8 cellular contexts compared by ENCODE assay signal in genomic region chr14:74302160-74302628, GRCh38. TPM values are rescaled to one million over a fixed set of nuclear protein-coding genes. Genes with fewer than 3 reads are reported as not detected.
A peak's percentile ranks its signal among the peaks of the same experiment; 100 is the strongest.
DNase-seq lines count a peak whose midpoint lies in the region; ATAC-seq and TF ChIP-seq lines count a peak whose summit lies in the region.

No MANE protein-coding gene starts in this region.

- no peaks in the 10 kb centered on the region for H3K9me2 ChIP-seq in GM23338 (ENCODE audit: insufficient read depth)

- H3K36me3 Mint-ChIP-seq in GM23338 (ENCODE audit: low read depth), result peaks cover 27% of the 10 kb centered on the region
- H3K36me3 Mint-ChIP-seq in WTC11, result peaks cover 24% of the 10 kb centered on the region
- peaks cover 13% of the 10 kb centered on the region for H3K36me3 Mint-ChIP-seq in natural killer cell treated with Interleukin-12 subunit alpha and Interleukin-12 subunit beta and Interleukin-15 and Interleukin-18, amount 100 ng/mL, for 72 hours

- H3K4me3 Mint-ChIP-seq in GM23338, result peak overlapping the region; percentile 95
- H3K4me3 Mint-ChIP-seq in WTC11, result peak overlapping the region; percentile 96
- peak overlapping the region; percentile 99 for H3K4me3 Mint-ChIP-seq in natural killer cell treated with Interleukin-12 subunit alpha and Interleukin-12 subunit beta and Interleukin-15 and Interleukin-18, amount 100 ng/mL, for 72 hours

- ATAC-seq in GM23338 (peak; percentile 57), WTC11 (peak; percentile 25), GM18861 (IDR thresholded peaks at IDR 0.05; ENCODE audit: unreplicated experiment) (no peak)
- peak; percentile 43 to 63 for ATAC-seq in natural killer cell treated with Interleukin-12 subunit alpha and Interleukin-12 subunit beta and Interleukin-15 and Interleukin-18, amount 100 ng/mL, for 72 hours

- H3K9me3 Mint-ChIP-seq in GM23338, result no peaks in the 10 kb centered on the region
- H3K9me3 Mint-ChIP-seq in WTC11, result no peaks in the 10 kb centered on the region
- H3K9me3 Mint-ChIP-seq in natural killer cell treated with Interleukin-12 subunit alpha and Interleukin-12 subunit beta and Interleukin-15 and Interleukin-18, amount 100 ng/mL, for 72 hours, result no peaks in the 10 kb centered on the region

- H3K27me3 Mint-ChIP-seq in GM23338 (ENCODE audit: insufficient read depth, low read depth, poor library complexity), result peaks cover 8% of the 10 kb centered on the region
- H3K27me3 Mint-ChIP-seq in WTC11 (ENCODE audit: low read depth), result no peaks in the 10 kb centered on the region
- no peaks in the 10 kb centered on the region for H3K27me3 Mint-ChIP-seq in natural killer cell treated with Interleukin-12 subunit alpha and Interleukin-12 subunit beta and Interleukin-15 and Interleukin-18, amount 100 ng/mL, for 72 hours

- H3K27ac Mint-ChIP-seq in GM23338 (peak overlapping the region; percentile 94), WTC11 (peak overlapping the region; percentile 98)
- H3K27ac Mint-ChIP-seq in natural killer cell treated with Interleukin-12 subunit alpha and Interleukin-12 subunit beta and Interleukin-15 and Interleukin-18, amount 100 ng/mL, for 72 hours, result peak overlapping the region; percentile 78 to 95

- peaks cover 21% of the 10 kb centered on the region; the same call in 1 of the 2 replicates for H4K20me1 ChIP-seq in GM23338 (replicated peaks; ENCODE audit: insufficient read depth)

- H3K27ac ChIP-seq in GM23338 (ENCODE audit: low read depth), result peak overlapping the region; percentile 64

- CTCF ChIA-PET in WTC11 (lab: Charles Lee), result interaction anchor here (0.5 to 1.9 kb wide), 22 partner anchors 8 to 308 kb away, joined by 3 to 25 read pairs (median 4); partner anchors contain the start of genes ISCA2, NPC2 and VRTN

- POLR2A ChIA-PET in WTC11 (lab: Charles Lee), result interaction anchor here (1.0 to 1.6 kb wide), 6 partner anchors 8 to 215 kb away, joined by 3 to 11 read pairs (median 6); partner anchors contain the start of genes ISCA2, NPC2 and VRTN

- DNase-seq in NCI-H2196 (lab: John Stamatoyannopoulos, UW; ENCODE audit: unreplicated experiment) (peak; percentile 32), NCI-H2196 treated with DMSO at 0.1 percent for 48 hours (lab: John Stamatoyannopoulos, UW; ENCODE audit: unreplicated experiment) (no peak), GM23338 (ENCODE audit: low spot score) (peak; percentile 64), NAMALWA (ENCODE audit: low spot score) (peak; percentile 75), WTC11 (ENCODE audit: low spot score) (no peak), fibroblast of mammary gland (ENCODE audit: low read depth) (peak; percentile 56)
- DNase-seq in natural killer cell treated with Interleukin-12 subunit alpha and Interleukin-12 subunit beta and Interleukin-15 and Interleukin-18, amount 100 ng/mL, for 72 hours (ENCODE audit: low spot score), result no peak

- H3K36me3 ChIP-seq in GM23338 (ENCODE audit: insufficient read depth), result peaks cover 15% of the 10 kb centered on the region

- no peaks in the 10 kb centered on the region for H3K4me1 ChIP-seq in GM23338 (ENCODE audit: insufficient read depth)

- no peaks in the 10 kb centered on the region; the same call in 1 of the 2 replicates for H3F3A ChIP-seq in GM23338 (replicated peaks; ENCODE audit: low read depth)

- H3K4me1 Mint-ChIP-seq in GM23338 (peaks cover 14% of the 10 kb centered on the region; the same call in 2 of the 3 replicates), WTC11 (peaks cover 7% of the 10 kb centered on the region)
- H3K4me1 Mint-ChIP-seq in natural killer cell treated with Interleukin-12 subunit alpha and Interleukin-12 subunit beta and Interleukin-15 and Interleukin-18, amount 100 ng/mL, for 72 hours (ENCODE audit: low read depth in 2 of 2), result peaks cover 27 to 30% of the 10 kb centered on the region in 2 donors

- H3K4me3 ChIP-seq in GM23338, result peak overlapping the region; percentile 78
- peak overlapping the region; percentile 93 for H3K4me3 ChIP-seq in fibroblast of mammary gland (ENCODE audit: control insufficient read depth, low read depth, low read length)

- no peak overlapping the region; the same call in 1 of the 2 replicates for H2AFZ ChIP-seq in GM23338

- TF ChIP-seq CTCF in GM23338 (conservative IDR thresholded peaks at IDR 0.05; ENCODE audit: low read depth in 2 of 2) (peak; percentile 15 to 64; a peak in 3 of 4 replicates), WTC11 (IDR thresholded peaks at IDR 0.05) (no peak; the same call in 1 of the 2 replicates), fibroblast of mammary gland (conservative IDR thresholded peaks at IDR 0.05; ENCODE audit: control insufficient read depth, insufficient read depth, low read depth, low read length) (peak; percentile 63)

- no peaks in the 10 kb centered on the region for H3K27me3 ChIP-seq in GM23338 (ENCODE audit: insufficient read depth)

- peak overlapping the region; percentile 81 for H3K4me2 ChIP-seq in GM23338

- H3K79me2 ChIP-seq in GM23338 (replicated peaks; ENCODE audit: insufficient read depth), result peaks cover 45% of the 10 kb centered on the region

TF ChIP-seq in GM23338, 12 proteins besides CTCF, POLR2A, EP300 and RAD21 (continues in another document):
- no peak for TF ChIP-seq ZNF114 (CRISPR knock-in tag; IDR thresholded peaks at IDR 0.05)
- no peak for TF ChIP-seq POLR2AphosphoS5 (IDR thresholded peaks at IDR 0.05; ENCODE audit: low read depth)
- TF ChIP-seq ETS1 (IDR thresholded peaks at IDR 0.05), result no peak
- TF ChIP-seq EZH2 (IDR thresholded peaks at IDR 0.05; ENCODE audit: low read depth, unreplicated experiment), result no peak
- no peak for TF ChIP-seq NANOG (IDR thresholded peaks at IDR 0.05; ENCODE audit: borderline replicate concordance)
- no peak for TF ChIP-seq JUNB (IDR thresholded peaks at IDR 0.05; ENCODE audit: unreplicated experiment)
- TF ChIP-seq CREB1 (CRISPR knock-in tag; IDR thresholded peaks at IDR 0.05; ENCODE audit: low read depth), result no peak

TF ChIP-seq in WTC11, 78 proteins besides CTCF, POLR2A, EP300 and RAD21 (continues in another document):
- TF ChIP-seq ZBTB43 (CRISPR knock-in tag; IDR thresholded peaks at IDR 0.05), result no peak
- TF ChIP-seq ATF6 (CRISPR knock-in tag; IDR thresholded peaks at IDR 0.05), result no peak
- TF ChIP-seq IRF1 (CRISPR knock-in tag; IDR thresholded peaks at IDR 0.05), result no peak
- TF ChIP-seq ELF4 (CRISPR knock-in tag; IDR thresholded peaks at IDR 0.05; ENCODE audit: low read depth), result no peak
- no peak for TF ChIP-seq ZNF416 (CRISPR knock-in tag; IDR thresholded peaks at IDR 0.05)
- no peak for TF ChIP-seq ZNF219 (CRISPR knock-in tag; IDR thresholded peaks at IDR 0.05; ENCODE audit: borderline replicate concordance)
- no peak for TF ChIP-seq CBFB (CRISPR knock-in tag; IDR thresholded peaks at IDR 0.05; ENCODE audit: low read depth)

RNA-seq across cellular contexts. Expression of gene ABCD4, which starts 0.5 kb away (rescaled TPM):
- total RNA-seq in GM23338 (2014; rRNA removed; shearing (Covaris generic)), result 56.6 and 73.1 TPM in 2 replicates
- 60.5 and 64.6 TPM in 2 replicates for polyA plus RNA-seq in GM23338 (2016; fragmentation: Nextera tagmentation; extraction: Ambion mirVana)
- 84.7 to 91.2 TPM (median 90.2 TPM) in 3 replicates for total RNA-seq in WTC11 (2021)
- total RNA-seq in natural killer cell treated with Interleukin-12 subunit alpha and Interleukin-12 subunit beta and Interleukin-15 and Interleukin-18, amount 100 ng/mL, for 72 hours, result 10 to 100 TPM; 47.7 to 72.8 TPM

RNA-seq across cellular contexts. Expression of gene VRTN, which starts 46.1 kb away (rescaled TPM):
- total RNA-seq in GM23338 (2014; rRNA removed; shearing (Covaris generic)), result 129 and 143 TPM in 2 replicates
- polyA plus RNA-seq in GM23338 (2016; fragmentation: Nextera tagmentation; extraction: Ambion mirVana), result 63.9 and 68.5 TPM in 2 replicates
- 106 to 130 TPM (median 128 TPM) in 3 replicates for total RNA-seq in WTC11 (2021)
- not detected for total RNA-seq in natural killer cell treated with Interleukin-12 subunit alpha and Interleukin-12 subunit beta and Interleukin-15 and Interleukin-18, amount 100 ng/mL, for 72 hours

Comparison
In these comparisons a context has a peak if more than half of its experiments do, and no peak if none do; other contexts are left out.
1. DNase-seq: peak in NCI-H2196 (single experiment), GM23338 (single experiment), NAMALWA (single experiment) and fibroblast of mammary gland (single experiment); none in NCI-H2196 treated with DMSO at 0.1 percent for 48 hours (single experiment), WTC11 (single experiment) and natural killer cell treated with Interleukin-12 subunit alpha and Interleukin-12 subunit beta and Interleukin-15 and Interleukin-18, amount 100 ng/mL, for 72 hours (single experiment).
2. RNA of gene VRTN, which starts 46.1 kb away (total RNA-seq): 129 to 143 TPM in GM23338 and 106 to 130 TPM in WTC11; not detected in natural killer cell treated with Interleukin-12 subunit alpha and Interleukin-12 subunit beta and Interleukin-15 and Interleukin-18, amount 100 ng/mL, for 72 hours; every median in the first group is over 100 times any median in the second.
3. Peak in every context shown above with its lines, with median percentiles within 50 percentile points of each other: H3K27ac Mint-ChIP-seq and H3K4me3 Mint-ChIP-seq.